ENCODE assay signal across 11 cellular contexts in the genomic region with DNA sequence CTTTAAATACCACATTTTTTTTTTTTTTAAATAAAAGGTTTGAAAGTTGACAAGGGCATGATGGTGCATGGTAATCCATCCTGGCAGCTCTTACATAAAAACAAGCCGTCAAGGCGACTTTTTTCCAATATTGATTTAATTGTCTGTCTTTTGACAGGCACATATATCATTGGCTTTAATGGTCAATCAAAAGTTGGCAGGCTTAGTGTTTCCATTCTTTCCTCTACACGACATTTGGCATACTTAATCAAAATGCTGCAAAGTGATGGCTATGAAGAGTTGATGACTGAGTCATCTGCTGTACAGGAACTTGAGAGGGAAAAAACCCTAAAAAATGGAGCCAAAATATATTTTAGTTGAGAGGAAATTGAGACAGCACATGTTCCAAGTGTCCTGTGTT. TPM values are rescaled to one million over a fixed set of nuclear protein-coding genes. Genes with fewer than 3 reads are reported as not detected.
DNase-seq lines count a peak whose midpoint lies in the region; ATAC-seq and TF ChIP-seq lines count a peak whose summit lies in the region.
"Had no signal": no experiment of that assay in that cellular context is flagged by ENCODE, and none has a peak within 500 bp of the region (broad histone marks: within the 10 kb centered on the region; RNA-seq: fewer than 3 reads in every experiment).

No MANE protein-coding gene starts in this region.

- H3K9ac ChIP-seq in stomach smooth muscle (ENCODE audit: low read length in 2 of 2) = peak overlapping the region in 1 of 2 donors; percentile 23

- no peak overlapping the region for H3K4me3 ChIP-seq in epithelial cell of esophagus (ENCODE audit: low read length)
- H3K4me3 ChIP-seq in stomach smooth muscle (ENCODE audit: low read length in 2 of 2) = peak overlapping the region; percentile 42 to 81
- H3K4me3 ChIP-seq: A549 had no signal

- H3K27ac Mint-ChIP-seq in CD14-positive monocyte = no peak overlapping the region
- H3K27ac Mint-ChIP-seq: dendritic cell treated with granulocyte-macrophage colony-stimulating factor and Interleukin-4, amounts not matched to agents 40 ng/mL and 50 ng/mL, for 4 days had no signal

- H3K9me3 Mint-ChIP-seq in CD14-positive monocyte = no peaks in the 10 kb centered on the region
- H3K9me3 Mint-ChIP-seq: dendritic cell treated with granulocyte-macrophage colony-stimulating factor and Interleukin-4, amounts not matched to agents 40 ng/mL and 50 ng/mL, for 4 days had no signal

- TF ChIP-seq CTCF in epithelial cell of esophagus (IDR thresholded peaks at IDR 0.05; ENCODE audit: insufficient read depth, low read depth, low read length, missing control alignments) (no peak), CD14-positive monocyte (IDR thresholded peaks at IDR 0.05) (no peak)

- intact Hi-C loops in CD14-positive monocyte (cut with micrococcal nuclease) = no loop called here

- no peaks in the 10 kb centered on the region for H3K36me3 ChIP-seq in stomach smooth muscle (ENCODE audit: control insufficient read depth in 2 of 2, insufficient read depth in 2 of 2, low read length in 2 of 2)

- no peaks in the 10 kb centered on the region for H3K9me3 ChIP-seq in stomach smooth muscle (ENCODE audit: control insufficient read depth in 2 of 2, low read length in 2 of 2)
- H3K9me3 ChIP-seq: A549 had no signal

- H3K36me3 Mint-ChIP-seq in CD14-positive monocyte = peaks cover 3 to 7% of the 10 kb centered on the region in 2 donors

- H3K27me3 ChIP-seq in stomach smooth muscle (ENCODE audit: control insufficient read depth in 1 of 2, insufficient read depth in 2 of 2, low read length in 2 of 2) = no peaks in the 10 kb centered on the region

- no peak for ATAC-seq in HG02588 (IDR thresholded peaks at IDR 0.05; ENCODE audit: unreplicated experiment)
- ATAC-seq: A549 had no signal

- DNase-seq in NCI-H82 (lab: John Stamatoyannopoulos, UW) (peak; percentile 21), NCI-H82 treated with DMSO at 0.1 percent for 48 hours (lab: John Stamatoyannopoulos, UW; ENCODE audit: unreplicated experiment) (no peak), NCI-H524 (lab: John Stamatoyannopoulos, UW) (peak; percentile 48 to 75), epithelial cell of esophagus (ENCODE audit: low read depth) (peak; percentile 4), CD14-positive monocyte (ENCODE audit: low spot score) (no peak), hypothalamus (lab: John Stamatoyannopoulos, UW) (no peak)
- DNase-seq: NCI-H2029 treated with DMSO at 0.1 percent for 48 hours had no signal

- H3K4me3 Mint-ChIP-seq in CD14-positive monocyte = no peak overlapping the region
- H3K4me3 Mint-ChIP-seq: dendritic cell treated with granulocyte-macrophage colony-stimulating factor and Interleukin-4, amounts not matched to agents 40 ng/mL and 50 ng/mL, for 4 days had no signal

- H3K27ac ChIP-seq in stomach smooth muscle (ENCODE audit: low read length) = peak overlapping the region; percentile 70
- H3K27ac ChIP-seq: A549 had no signal

- peaks cover 49% of the 10 kb centered on the region for H3K4me1 Mint-ChIP-seq in CD14-positive monocyte

- H3K27me3 Mint-ChIP-seq in CD14-positive monocyte (ENCODE audit: low read depth in 3 of 3) = peaks cover 0 to 2% (median 0%) of the 10 kb centered on the region in 3 donors
- H3K27me3 Mint-ChIP-seq: dendritic cell treated with granulocyte-macrophage colony-stimulating factor and Interleukin-4, amounts not matched to agents 40 ng/mL and 50 ng/mL, for 4 days had no signal

- peaks cover 23% of the 10 kb centered on the region for H3K4me1 ChIP-seq in stomach smooth muscle (ENCODE audit: control insufficient read depth, insufficient read depth, low read length)

RNA-seq across cellular contexts. Expression of gene TSHZ1, which starts 3.0 kb away (rescaled TPM):
- 1 to 10 TPM in 1 of 2 donors, under 1 TPM in 1; 0.76 to 1.4 TPM for polyA plus RNA-seq in CD14-positive monocyte

RNA-seq across cellular contexts. Expression of gene PTGR3, which starts 4.7 kb away (rescaled TPM):
- 10 to 100 TPM; 15.5 to 27.5 TPM for polyA plus RNA-seq in CD14-positive monocyte

Comparison
In these comparisons a context has a peak if more than half of its experiments do, and no peak if none do; other contexts are left out.
1. DNase-seq: peak in NCI-H82 (single experiment), NCI-H524 (2 of 2) and epithelial cell of esophagus (single experiment); none in NCI-H82 treated with DMSO at 0.1 percent for 48 hours (single experiment), CD14-positive monocyte (single experiment) and hypothalamus (0 of 51).